ENCODE assay signal across 36 cellular contexts in genomic region chr14:74219277-74219676, GRCh38. TPM values are rescaled to one million over a fixed set of nuclear protein-coding genes. Genes with fewer than 3 reads are reported as not detected.
"Had no signal": no experiment of that assay in that cellular context is flagged by ENCODE, and none has a peak within 500 bp of the region (broad histone marks: within the 10 kb centered on the region; RNA-seq: fewer than 3 reads in every experiment).

No MANE protein-coding gene starts in this region.

- H3K4me3 ChIP-seq: adrenal gland, body of pancreas, breast epithelium had no signal

- H3K9me3 ChIP-seq: adrenal gland, body of pancreas, breast epithelium had no signal

- H3K27ac ChIP-seq: adrenal gland, body of pancreas, brain microvascular endothelial cell, breast epithelium, VCaP had no signal

- DNase-seq: activated B cell treated with CpG ODN at 0.5 μM for 24 hours; activated CD4-positive, alpha-beta memory T cell treated with anti-CD3 and anti-CD28 coated beads for 36 hours; activated CD4-positive, alpha-beta T cell treated with anti-CD3 and anti-CD28 coated beads for 4 hours; activated CD4-positive, alpha-beta T cell treated with anti-CD3 and anti-CD28 coated beads, Interleukin-2, amount 10 ng/mL, durations not matched to agents 24 days and 14 days; activated CD4-positive, alpha-beta T cell treated with anti-CD3 and anti-CD28 coated beads, Interleukin-2, amount 50 U/mL, for 1 hour; activated CD4-positive, alpha-beta T cell treated with anti-CD3 and anti-CD28 coated beads, Interleukin-2, amount 50 U/mL, for 4 hours; activated CD4-positive, CD25-positive, alpha-beta regulatory T cell treated with anti-CD3 and anti-CD28 coated beads, Interleukin-2, amount 50 U/mL, for 72 hours; activated CD8-positive, alpha-beta memory T cell treated with anti-CD3 and anti-CD28 coated beads, Interleukin-2, amount 50 U/mL, for 4 hours; activated CD8-positive, alpha-beta T cell treated with anti-CD3 and anti-CD28 coated beads for 36 hours; activated effector memory CD4-positive, alpha-beta T cell treated with anti-CD3 and anti-CD28 coated beads, Interleukin-2, amount 50 U/mL, for 16 hours; activated gamma-delta T cell treated with Interleukin-2 at 50 U/mL for 16 hours; activated naive CD4-positive, alpha-beta T cell; activated naive CD4-positive, alpha-beta T cell treated with anti-CD3 and anti-CD28 coated beads for 36 hours; activated naive CD4-positive, alpha-beta T cell treated with anti-CD3 and anti-CD28 coated beads, Interleukin-2, amount 50 U/mL, for 16 hours; activated naive CD8-positive, alpha-beta T cell treated with anti-CD3 and anti-CD28 coated beads for 36 hours; activated T-cell treated with anti-CD3 and anti-CD28 coated beads for 4 hours; activated T-cell treated with anti-CD3 and anti-CD28 coated beads, Interleukin-2, amount 50 U/mL, for 1 hour; activated T-cell treated with anti-CD3 and anti-CD28 coated beads, Interleukin-2, amount 50 U/mL, for 4 hours; activated T-cell treated with anti-CD3 and anti-CD28 coated beads, Interleukin-2, amount 50 U/mL, for 72 hours; adrenal gland; amniotic stem cell; aorta; body of pancreas; brain microvascular endothelial cell; central memory CD4-positive, alpha-beta T cell; T-helper 2 cell; T-helper 9 cell had no signal

- H3K4me1 ChIP-seq: adrenal gland, breast epithelium had no signal

- H3K36me3 ChIP-seq: adrenal gland, brain microvascular endothelial cell, breast epithelium had no signal

RNA-seq across cellular contexts. Expression of gene VSX2, which starts 20.0 kb away (rescaled TPM):
- total RNA-seq: activated B cell treated with CpG ODN at 0.5 μM for 24 hours; activated CD4-positive, alpha-beta memory T cell treated with anti-CD3 and anti-CD28 coated beads for 36 hours; activated CD4-positive, alpha-beta T cell treated with anti-CD3 and anti-CD28 coated beads, Interleukin-2, amount 10 ng/mL, durations not matched to agents 24 days and 14 days; activated CD8-positive, alpha-beta memory T cell treated with anti-CD3 and anti-CD28 coated beads for 36 hours; activated CD8-positive, alpha-beta T cell treated with anti-CD3 and anti-CD28 coated beads for 36 hours; activated naive CD4-positive, alpha-beta T cell treated with anti-CD3 and anti-CD28 coated beads for 36 hours; activated naive CD4-positive, alpha-beta T cell treated with anti-CD3 and anti-CD28 coated beads, Interleukin-2, amount 50 U/mL, for 72 hours; activated naive CD8-positive, alpha-beta T cell treated with anti-CD3 and anti-CD28 coated beads for 36 hours; activated T-cell treated with anti-CD3 and anti-CD28 coated beads, Interleukin-2, amount 50 U/mL, for 4 hours; activated T-cell treated with anti-CD3 and anti-CD28 coated beads, Interleukin-2, amount 50 U/mL, for 72 hours; activated T-helper 1 cell treated with anti-CD3 and anti-CD28 coated beads, Interleukin-12 subunit alpha, Interleukin-12 subunit beta, Interleukin-2, Interleukin-4 antibody, amounts not matched to agents 30 ng/mL and 10 ng/mL and 1 ng/mL, durations not matched to agents 14 hours and 24 hours and 36 hours; activated T-helper 17 cell treated with anti-CD3 and anti-CD28 coated beads, Interleukin-2, amount 50 U/mL, for 72 hours; adrenal gland; aorta; astrocyte; body of pancreas; breast epithelium; cardiac septum; cerebellum had no signal
